1 cellular context compared by ENCODE assay signal in genomic region chr16:23863511-23864422, GRCh38.
TF ChIP-seq lines count a peak whose summit lies in the region.

No MANE protein-coding gene starts in this region.

TF ChIP-seq in K562, 482 proteins besides CTCF, POLR2A, EP300 and RAD21 (continued from another document):
- TF ChIP-seq, protein P1, sequence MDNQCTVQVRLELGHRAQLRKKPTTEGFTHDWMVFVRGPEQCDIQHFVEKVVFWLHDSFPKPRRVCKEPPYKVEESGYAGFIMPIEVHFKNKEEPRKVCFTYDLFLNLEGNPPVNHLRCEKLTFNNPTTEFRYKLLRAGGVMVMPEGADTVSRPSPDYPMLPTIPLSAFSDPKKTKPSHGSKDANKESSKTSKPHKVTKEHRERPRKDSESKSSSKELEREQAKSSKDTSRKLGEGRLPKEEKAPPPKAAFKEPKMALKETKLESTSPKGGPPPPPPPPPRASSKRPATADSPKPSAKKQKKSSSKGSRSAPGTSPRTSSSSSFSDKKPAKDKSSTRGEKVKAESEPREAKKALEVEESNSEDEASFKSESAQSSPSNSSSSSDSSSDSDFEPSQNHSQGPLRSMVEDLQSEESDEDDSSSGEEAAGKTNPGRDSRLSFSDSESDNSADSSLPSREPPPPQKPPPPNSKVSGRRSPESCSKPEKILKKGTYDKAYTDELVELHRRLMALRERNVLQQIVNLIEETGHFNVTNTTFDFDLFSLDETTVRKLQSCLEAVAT (IDR thresholded peaks at IDR 0.05), result peak in 1 of 2 experiments; percentile 48; a peak in 1 of 4 replicates
- TF ChIP-seq, protein P2, sequence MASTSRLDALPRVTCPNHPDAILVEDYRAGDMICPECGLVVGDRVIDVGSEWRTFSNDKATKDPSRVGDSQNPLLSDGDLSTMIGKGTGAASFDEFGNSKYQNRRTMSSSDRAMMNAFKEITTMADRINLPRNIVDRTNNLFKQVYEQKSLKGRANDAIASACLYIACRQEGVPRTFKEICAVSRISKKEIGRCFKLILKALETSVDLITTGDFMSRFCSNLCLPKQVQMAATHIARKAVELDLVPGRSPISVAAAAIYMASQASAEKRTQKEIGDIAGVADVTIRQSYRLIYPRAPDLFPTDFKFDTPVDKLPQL (IDR thresholded peaks at IDR 0.05; ENCODE audit: extremely low read depth, insufficient read length), result no peak
- no peak for TF ChIP-seq CBX1 (IDR thresholded peaks at IDR 0.05; ENCODE audit: low read depth)
- TF ChIP-seq KAT7 (CRISPR knock-in tag; IDR thresholded peaks at IDR 0.05; ENCODE audit: borderline replicate concordance), result 0 out of 2 replicates have a peak, but pooled peaks have one; percentile 38
- TF ChIP-seq NR2C1 (IDR thresholded peaks at IDR 0.05), result peak; percentile 94
- TF ChIP-seq NR2C1 (tag; IDR thresholded peaks at IDR 0.05), result peak; percentile 94
- no peak for TF ChIP-seq CREM (IDR thresholded peaks at IDR 0.05; ENCODE audit: low read depth)
- TF ChIP-seq XRCC5 (IDR thresholded peaks at IDR 0.05; ENCODE audit: low read depth, low read length), result no peak
- no peak for TF ChIP-seq GABPB2 (CRISPR knock-in tag; conservative IDR thresholded peaks at IDR 0.05)
- no peak for TF ChIP-seq SMARCA5 (IDR thresholded peaks at IDR 0.05)
- TF ChIP-seq ZNF197 (CRISPR knock-in tag; IDR thresholded peaks at IDR 0.05; ENCODE audit: low read depth), result peak; percentile 65; the same call in 1 of the 2 replicates
- no peak for TF ChIP-seq ETV5 (CRISPR knock-in tag; IDR thresholded peaks at IDR 0.05; ENCODE audit: low read depth)
- TF ChIP-seq PATZ1 (CRISPR knock-in tag; IDR thresholded peaks at IDR 0.05; ENCODE audit: borderline replicate concordance), result no peak
- no peak for TF ChIP-seq ZNF354B (CRISPR knock-in tag; IDR thresholded peaks at IDR 0.05)
- TF ChIP-seq ETV1 (tag; conservative IDR thresholded peaks at IDR 0.05; ENCODE audit: low read depth), result peak; percentile 49; the same call in 1 of the 2 replicates
- no peak for TF ChIP-seq CEBPG (CRISPR knock-in tag; IDR thresholded peaks at IDR 0.05)
- TF ChIP-seq CEBPG (tag; conservative IDR thresholded peaks at IDR 0.05 in 1 of 2, IDR thresholded peaks at IDR 0.05 in 1 of 2), result 0 out of 4 replicates have a peak, but pooled peaks of 1 of the 2 experiments have one; percentile 13
- 0 out of 2 replicates have a peak, but pooled peaks have one; percentile 21 for TF ChIP-seq HDAC2 (IDR thresholded peaks at IDR 0.05)
- TF ChIP-seq MCM3 (IDR thresholded peaks at IDR 0.05), result no peak
- TF ChIP-seq NR4A1 (CRISPR knock-in tag; IDR thresholded peaks at IDR 0.05), result no peak
- TF ChIP-seq NR4A1 (tag; IDR thresholded peaks at IDR 0.05), result no peak
- peak; percentile 20; the same call in 1 of the 2 replicates for TF ChIP-seq NCOA1 (IDR thresholded peaks at IDR 0.05; ENCODE audit: low read depth)
- no peak for TF ChIP-seq ZBTB17 (CRISPR knock-in tag; IDR thresholded peaks at IDR 0.05)
- peak; percentile 64; the same call in 1 of the 2 replicates for TF ChIP-seq MYBL2 (IDR thresholded peaks at IDR 0.05; ENCODE audit: low read depth)
- TF ChIP-seq MYBL2 (CRISPR knock-in tag; IDR thresholded peaks at IDR 0.05; ENCODE audit: borderline replicate concordance), result no peak
- TF ChIP-seq NR2C2 (CRISPR knock-in tag; IDR thresholded peaks at IDR 0.05), result peak; percentile 93
- TF ChIP-seq NR2C2 (tag; IDR thresholded peaks at IDR 0.05), result peak; percentile 97
- TF ChIP-seq EP400 (IDR thresholded peaks at IDR 0.05), result 0 out of 2 replicates have a peak, but pooled peaks have one; percentile 12
